15 cellular contexts compared by ENCODE assay signal in the genomic region with DNA sequence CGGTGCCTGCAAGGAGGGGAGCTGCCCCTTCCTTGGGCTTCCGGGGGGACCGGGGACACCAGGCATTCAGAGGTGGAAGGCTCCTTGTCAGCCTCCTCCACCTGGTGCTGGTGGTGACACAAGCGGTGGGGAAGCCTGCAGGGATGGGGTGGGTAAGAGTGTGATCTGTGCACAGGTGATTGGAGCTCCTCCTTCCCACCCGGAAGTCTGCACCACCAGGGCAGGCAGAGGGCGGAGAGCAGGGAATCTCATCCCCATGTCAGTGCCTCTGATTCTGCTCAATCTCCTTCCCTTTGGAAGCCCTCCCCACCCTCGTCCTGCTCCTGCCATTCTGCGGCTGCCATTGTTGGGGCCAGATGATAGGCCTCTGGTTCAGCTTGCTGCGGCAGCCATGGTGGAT.
"Had no signal": no experiment of that assay in that cellular context is flagged by ENCODE, and none has a peak within 500 bp of the region (broad histone marks: within the 10 kb centered on the region; RNA-seq: fewer than 3 reads in every experiment).

No MANE protein-coding gene starts in this region.

- H3K27ac ChIP-seq: prostate gland, right atrium auricular region, stomach, upper lobe of left lung had no signal

- H3K36me3 ChIP-seq: prostate gland, right atrium auricular region, stomach, upper lobe of left lung had no signal

- FAIRE-seq: frontal cortex, keratinocyte, TTC549 had no signal

- ATAC-seq: left lobe of liver had no signal

- H3K4me1 ChIP-seq: prostate gland, right atrium auricular region, stomach, upper lobe of left lung had no signal

- DNase-seq: activated effector memory CD4-positive, alpha-beta T cell treated with anti-CD3 and anti-CD28 coated beads, Interleukin-2, amount 50 U/mL, for 16 hours; activated naive CD4-positive, alpha-beta T cell treated with anti-CD3 and anti-CD28 coated beads, Interleukin-2, amount 50 U/mL, for 16 hours; activated T-cell treated with anti-CD3 and anti-CD28 coated beads, Interleukin-2, amount 50 U/mL, for 1 hour; cerebellar nuclear complex; cortex of kidney; head of caudate nucleus; midbrain; stomach had no signal

- H3K9me3 ChIP-seq: prostate gland, right atrium auricular region, stomach, upper lobe of left lung had no signal

- H3K27me3 ChIP-seq: right atrium auricular region, upper lobe of left lung had no signal

- H3K4me3 ChIP-seq: prostate gland, right atrium auricular region, stomach, upper lobe of left lung had no signal
